Comparison of ENCODE assay signal across 1 cellular context in the genomic region with DNA sequence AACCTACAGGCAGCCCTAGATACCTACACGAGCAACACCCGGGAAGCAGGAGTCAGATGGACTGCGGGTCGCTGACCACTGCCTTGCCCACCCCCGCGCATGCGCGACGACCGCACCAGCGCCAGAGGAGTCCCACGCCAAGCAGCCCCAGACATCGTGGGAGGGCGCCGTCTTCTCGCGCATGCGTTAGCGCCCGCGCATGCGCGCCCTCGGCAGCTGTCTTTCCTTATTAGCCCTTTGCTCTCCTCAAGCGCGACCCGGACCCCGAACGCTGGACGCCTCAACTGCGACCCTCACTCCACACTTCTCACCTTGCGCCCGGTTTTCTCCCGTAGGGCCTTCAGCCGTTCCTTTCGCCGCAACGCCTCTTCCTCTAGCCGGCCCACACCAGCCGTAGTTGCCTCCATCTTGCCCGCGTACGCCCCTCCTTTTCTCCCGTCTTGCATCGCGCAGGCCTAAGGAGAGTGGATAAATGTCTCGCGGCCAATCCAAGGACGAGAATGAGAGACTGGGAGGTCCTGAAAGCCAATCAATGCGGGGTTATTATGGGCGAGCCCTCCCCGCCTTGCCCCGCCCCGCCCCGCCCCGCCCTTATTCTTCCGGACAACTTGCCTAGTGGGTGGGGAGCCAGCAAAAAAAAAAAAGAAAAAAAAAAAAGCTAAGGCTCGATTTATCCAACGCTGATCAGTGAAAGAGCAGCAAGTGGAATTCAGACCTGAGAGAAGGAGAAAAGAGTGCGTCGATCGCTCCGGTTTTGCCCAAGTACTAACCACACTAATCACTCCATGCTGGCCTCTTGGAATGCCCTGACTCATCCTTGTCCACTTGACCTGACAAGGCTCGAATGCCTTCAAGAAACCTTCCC.
A peak's percentile ranks its signal among the peaks of the same experiment; 100 is the strongest.
TF ChIP-seq lines count a peak whose summit lies in the region.

A gene (minus strand): TSS at position 420 of the 865 bp plus-strand sequence. CDS start 13 bp downstream, at position 407.

TF ChIP-seq in K562, 482 proteins besides CTCF, POLR2A, EP300 and RAD21 (continued from another document and continues in another):
- TF ChIP-seq CREM (IDR thresholded peaks at IDR 0.05; ENCODE audit: low read depth) (peak; percentile 42; the same call in 1 of the 2 replicates), CBX2 (IDR thresholded peaks at IDR 0.05; ENCODE audit: insufficient read depth, low read length, poor library complexity, severe bottlenecking) (no peak), IRF2 (CRISPR knock-in tag; IDR thresholded peaks at IDR 0.05) (no peak), C11orf30 (IDR thresholded peaks at IDR 0.05; ENCODE audit: low read depth) (no peak), ZNF184 (CRISPR knock-in tag; IDR thresholded peaks at IDR 0.05) (no peak), MEIS2 (IDR thresholded peaks at IDR 0.05; ENCODE audit: partially characterized antibody) (peak; percentile 100), ZNF146 (CRISPR knock-in tag; IDR thresholded peaks at IDR 0.05; ENCODE audit: unreplicated experiment) (no peak), SMAD1 (IDR thresholded peaks at IDR 0.05; ENCODE audit: low read depth, low read length, partially characterized antibody) (peak; percentile 83), NRF1 (conservative IDR thresholded peaks at IDR 0.05 in 1 of 2, IDR thresholded peaks at IDR 0.05 in 1 of 2) (peak; percentile 100), PHB2 (IDR thresholded peaks at IDR 0.05; ENCODE audit: low read depth) (peak; percentile 67; the same call in 1 of the 2 replicates), ETV6 (IDR thresholded peaks at IDR 0.05; ENCODE audit: borderline replicate concordance in 1 of 2, low read depth in 2 of 2, low read length in 1 of 2) (no peak), ETV6 (CRISPR knock-in tag; IDR thresholded peaks at IDR 0.05; ENCODE audit: borderline replicate concordance) (peak; percentile 35; the same call in 1 of the 2 replicates), HDAC8 (tag; IDR thresholded peaks at IDR 0.05) (no peak; the same call in 1 of the 2 replicates), GTF2E2 (tag; IDR thresholded peaks at IDR 0.05) (no peak), NFATC3 (IDR thresholded peaks at IDR 0.05) (no peak; the same call in 1 of the 2 replicates), PHF8 (IDR thresholded peaks at IDR 0.05; ENCODE audit: borderline replicate concordance, low read length) (peak; percentile 94), SMARCE1 (IDR thresholded peaks at IDR 0.05) (peak; percentile 67), FOXJ2 (tag; IDR thresholded peaks at IDR 0.05) (no peak), ZNF699 (CRISPR knock-in tag; IDR thresholded peaks at IDR 0.05; ENCODE audit: insufficient replicate concordance) (no peak), NR2C1 (IDR thresholded peaks at IDR 0.05) (no peak), NR2C1 (tag; IDR thresholded peaks at IDR 0.05) (no peak), ZC3H8 (IDR thresholded peaks at IDR 0.05) (no peak), NUFIP1 (IDR thresholded peaks at IDR 0.05; ENCODE audit: partially characterized antibody) (no peak), NFYB (IDR thresholded peaks at IDR 0.05; ENCODE audit: extremely low read depth, insufficient read length) (peak; percentile 35)
- TF ChIP-seq, protein P1, sequence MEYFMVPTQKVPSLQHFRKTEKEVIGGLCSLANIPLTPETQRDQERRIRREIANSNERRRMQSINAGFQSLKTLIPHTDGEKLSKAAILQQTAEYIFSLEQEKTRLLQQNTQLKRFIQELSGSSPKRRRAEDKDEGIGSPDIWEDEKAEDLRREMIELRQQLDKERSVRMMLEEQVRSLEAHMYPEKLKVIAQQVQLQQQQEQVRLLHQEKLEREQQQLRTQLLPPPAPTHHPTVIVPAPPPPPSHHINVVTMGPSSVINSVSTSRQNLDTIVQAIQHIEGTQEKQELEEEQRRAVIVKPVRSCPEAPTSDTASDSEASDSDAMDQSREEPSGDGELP (CRISPR knock-in tag; IDR thresholded peaks at IDR 0.05; ENCODE audit: borderline replicate concordance), result peak; percentile 81
- TF ChIP-seq, protein P2, sequence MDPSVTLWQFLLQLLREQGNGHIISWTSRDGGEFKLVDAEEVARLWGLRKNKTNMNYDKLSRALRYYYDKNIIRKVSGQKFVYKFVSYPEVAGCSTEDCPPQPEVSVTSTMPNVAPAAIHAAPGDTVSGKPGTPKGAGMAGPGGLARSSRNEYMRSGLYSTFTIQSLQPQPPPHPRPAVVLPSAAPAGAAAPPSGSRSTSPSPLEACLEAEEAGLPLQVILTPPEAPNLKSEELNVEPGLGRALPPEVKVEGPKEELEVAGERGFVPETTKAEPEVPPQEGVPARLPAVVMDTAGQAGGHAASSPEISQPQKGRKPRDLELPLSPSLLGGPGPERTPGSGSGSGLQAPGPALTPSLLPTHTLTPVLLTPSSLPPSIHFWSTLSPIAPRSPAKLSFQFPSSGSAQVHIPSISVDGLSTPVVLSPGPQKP (CRISPR knock-in tag; IDR thresholded peaks at IDR 0.05), result no peak
- TF ChIP-seq, protein P3, sequence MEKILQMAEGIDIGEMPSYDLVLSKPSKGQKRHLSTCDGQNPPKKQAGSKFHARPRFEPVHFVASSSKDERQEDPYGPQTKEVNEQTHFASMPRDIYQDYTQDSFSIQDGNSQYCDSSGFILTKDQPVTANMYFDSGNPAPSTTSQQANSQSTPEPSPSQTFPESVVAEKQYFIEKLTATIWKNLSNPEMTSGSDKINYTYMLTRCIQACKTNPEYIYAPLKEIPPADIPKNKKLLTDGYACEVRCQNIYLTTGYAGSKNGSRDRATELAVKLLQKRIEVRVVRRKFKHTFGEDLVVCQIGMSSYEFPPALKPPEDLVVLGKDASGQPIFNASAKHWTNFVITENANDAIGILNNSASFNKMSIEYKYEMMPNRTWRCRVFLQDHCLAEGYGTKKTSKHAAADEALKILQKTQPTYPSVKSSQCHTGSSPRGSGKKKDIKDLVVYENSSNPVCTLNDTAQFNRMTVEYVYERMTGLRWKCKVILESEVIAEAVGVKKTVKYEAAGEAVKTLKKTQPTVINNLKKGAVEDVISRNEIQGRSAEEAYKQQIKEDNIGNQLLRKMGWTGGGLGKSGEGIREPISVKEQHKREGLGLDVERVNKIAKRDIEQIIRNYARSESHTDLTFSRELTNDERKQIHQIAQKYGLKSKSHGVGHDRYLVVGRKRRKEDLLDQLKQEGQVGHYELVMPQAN (IDR thresholded peaks at IDR 0.05; ENCODE audit: borderline replicate concordance), result peak; percentile 90
- TF ChIP-seq, protein P4, sequence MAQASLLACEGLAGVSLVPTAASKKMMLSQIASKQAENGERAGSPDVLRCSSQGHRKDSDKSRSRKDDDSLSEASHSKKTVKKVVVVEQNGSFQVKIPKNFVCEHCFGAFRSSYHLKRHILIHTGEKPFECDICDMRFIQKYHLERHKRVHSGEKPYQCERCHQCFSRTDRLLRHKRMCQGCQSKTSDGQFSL (CRISPR knock-in tag; IDR thresholded peaks at IDR 0.05), result peak; percentile 70; the same call in 1 of the 2 replicates
- TF ChIP-seq, protein P4 (tag; IDR thresholded peaks at IDR 0.05), result no peak
- TF ChIP-seq, protein P5, sequence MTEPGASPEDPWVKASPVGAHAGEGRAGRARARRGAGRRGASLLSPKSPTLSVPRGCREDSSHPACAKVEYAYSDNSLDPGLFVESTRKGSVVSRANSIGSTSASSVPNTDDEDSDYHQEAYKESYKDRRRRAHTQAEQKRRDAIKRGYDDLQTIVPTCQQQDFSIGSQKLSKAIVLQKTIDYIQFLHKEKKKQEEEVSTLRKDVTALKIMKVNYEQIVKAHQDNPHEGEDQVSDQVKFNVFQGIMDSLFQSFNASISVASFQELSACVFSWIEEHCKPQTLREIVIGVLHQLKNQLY (CRISPR knock-in tag; conservative IDR thresholded peaks at IDR 0.05), result no peak
- TF ChIP-seq, protein P6, sequence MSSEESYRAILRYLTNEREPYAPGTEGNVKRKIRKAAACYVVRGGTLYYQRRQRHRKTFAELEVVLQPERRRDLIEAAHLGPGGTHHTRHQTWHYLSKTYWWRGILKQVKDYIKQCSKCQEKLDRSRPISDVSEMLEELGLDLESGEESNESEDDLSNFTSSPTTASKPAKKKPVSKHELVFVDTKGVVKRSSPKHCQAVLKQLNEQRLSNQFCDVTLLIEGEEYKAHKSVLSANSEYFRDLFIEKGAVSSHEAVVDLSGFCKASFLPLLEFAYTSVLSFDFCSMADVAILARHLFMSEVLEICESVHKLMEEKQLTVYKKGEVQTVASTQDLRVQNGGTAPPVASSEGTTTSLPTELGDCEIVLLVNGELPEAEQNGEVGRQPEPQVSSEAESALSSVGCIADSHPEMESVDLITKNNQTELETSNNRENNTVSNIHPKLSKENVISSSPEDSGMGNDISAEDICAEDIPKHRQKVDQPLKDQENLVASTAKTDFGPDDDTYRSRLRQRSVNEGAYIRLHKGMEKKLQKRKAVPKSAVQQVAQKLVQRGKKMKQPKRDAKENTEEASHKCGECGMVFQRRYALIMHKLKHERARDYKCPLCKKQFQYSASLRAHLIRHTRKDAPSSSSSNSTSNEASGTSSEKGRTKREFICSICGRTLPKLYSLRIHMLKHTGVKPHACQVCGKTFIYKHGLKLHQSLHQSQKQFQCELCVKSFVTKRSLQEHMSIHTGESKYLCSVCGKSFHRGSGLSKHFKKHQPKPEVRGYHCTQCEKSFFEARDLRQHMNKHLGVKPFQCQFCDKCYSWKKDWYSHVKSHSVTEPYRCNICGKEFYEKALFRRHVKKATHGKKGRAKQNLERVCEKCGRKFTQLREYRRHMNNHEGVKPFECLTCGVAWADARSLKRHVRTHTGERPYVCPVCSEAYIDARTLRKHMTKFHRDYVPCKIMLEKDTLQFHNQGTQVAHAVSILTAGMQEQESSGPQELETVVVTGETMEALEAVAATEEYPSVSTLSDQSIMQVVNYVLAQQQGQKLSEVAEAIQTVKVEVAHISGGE (CRISPR knock-in tag; IDR thresholded peaks at IDR 0.05), result no peak
- TF ChIP-seq, protein P7, sequence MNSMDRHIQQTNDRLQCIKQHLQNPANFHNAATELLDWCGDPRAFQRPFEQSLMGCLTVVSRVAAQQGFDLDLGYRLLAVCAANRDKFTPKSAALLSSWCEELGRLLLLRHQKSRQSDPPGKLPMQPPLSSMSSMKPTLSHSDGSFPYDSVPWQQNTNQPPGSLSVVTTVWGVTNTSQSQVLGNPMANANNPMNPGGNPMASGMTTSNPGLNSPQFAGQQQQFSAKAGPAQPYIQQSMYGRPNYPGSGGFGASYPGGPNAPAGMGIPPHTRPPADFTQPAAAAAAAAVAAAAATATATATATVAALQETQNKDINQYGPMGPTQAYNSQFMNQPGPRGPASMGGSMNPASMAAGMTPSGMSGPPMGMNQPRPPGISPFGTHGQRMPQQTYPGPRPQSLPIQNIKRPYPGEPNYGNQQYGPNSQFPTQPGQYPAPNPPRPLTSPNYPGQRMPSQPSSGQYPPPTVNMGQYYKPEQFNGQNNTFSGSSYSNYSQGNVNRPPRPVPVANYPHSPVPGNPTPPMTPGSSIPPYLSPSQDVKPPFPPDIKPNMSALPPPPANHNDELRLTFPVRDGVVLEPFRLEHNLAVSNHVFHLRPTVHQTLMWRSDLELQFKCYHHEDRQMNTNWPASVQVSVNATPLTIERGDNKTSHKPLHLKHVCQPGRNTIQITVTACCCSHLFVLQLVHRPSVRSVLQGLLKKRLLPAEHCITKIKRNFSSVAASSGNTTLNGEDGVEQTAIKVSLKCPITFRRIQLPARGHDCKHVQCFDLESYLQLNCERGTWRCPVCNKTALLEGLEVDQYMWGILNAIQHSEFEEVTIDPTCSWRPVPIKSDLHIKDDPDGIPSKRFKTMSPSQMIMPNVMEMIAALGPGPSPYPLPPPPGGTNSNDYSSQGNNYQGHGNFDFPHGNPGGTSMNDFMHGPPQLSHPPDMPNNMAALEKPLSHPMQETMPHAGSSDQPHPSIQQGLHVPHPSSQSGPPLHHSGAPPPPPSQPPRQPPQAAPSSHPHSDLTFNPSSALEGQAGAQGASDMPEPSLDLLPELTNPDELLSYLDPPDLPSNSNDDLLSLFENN (IDR thresholded peaks at IDR 0.05; ENCODE audit: low read depth in 2 of 2, low read length in 2 of 2), result peak in 1 of 2 experiments; percentile 94; a peak in 2 of 4 replicates
- TF ChIP-seq, protein P8, sequence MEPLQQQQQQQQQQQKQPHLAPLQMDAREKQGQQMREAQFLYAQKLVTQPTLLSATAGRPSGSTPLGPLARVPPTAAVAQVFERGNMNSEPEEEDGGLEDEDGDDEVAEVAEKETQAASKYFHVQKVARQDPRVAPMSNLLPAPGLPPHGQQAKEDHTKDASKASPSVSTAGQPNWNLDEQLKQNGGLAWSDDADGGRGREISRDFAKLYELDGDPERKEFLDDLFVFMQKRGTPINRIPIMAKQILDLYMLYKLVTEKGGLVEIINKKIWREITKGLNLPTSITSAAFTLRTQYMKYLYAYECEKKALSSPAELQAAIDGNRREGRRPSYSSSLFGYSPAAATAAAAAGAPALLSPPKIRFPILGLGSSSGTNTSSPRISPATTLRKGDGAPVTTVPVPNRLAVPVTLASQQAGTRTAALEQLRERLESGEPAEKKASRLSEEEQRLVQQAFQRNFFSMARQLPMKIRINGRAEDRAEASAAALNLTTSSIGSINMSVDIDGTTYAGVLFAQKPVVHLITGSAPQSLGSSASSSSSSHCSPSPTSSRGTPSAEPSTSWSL (CRISPR knock-in tag; IDR thresholded peaks at IDR 0.05; ENCODE audit: borderline replicate concordance), result no peak
